Comparison of ENCODE assay signal across 17 cellular contexts in the genomic region with DNA sequence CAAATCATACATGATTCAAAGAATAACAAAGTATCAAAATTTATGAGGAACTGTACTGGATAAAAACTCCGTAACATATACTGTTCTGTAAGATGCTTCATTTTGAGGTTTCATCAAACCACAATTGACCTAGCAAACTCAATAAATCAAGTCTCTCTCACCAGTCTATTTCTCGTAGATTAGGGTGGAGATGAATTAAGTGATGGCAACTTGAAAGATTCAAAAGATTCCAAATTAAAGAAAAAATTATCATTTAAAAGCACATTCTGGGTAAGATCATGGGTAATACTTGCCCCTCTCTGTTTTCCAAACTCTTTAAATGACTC.
DNase-seq lines count a peak whose midpoint lies in the region; ATAC-seq, FAIRE-seq and TF ChIP-seq lines count a peak whose summit lies in the region.
"Had no signal": no experiment of that assay in that cellular context is flagged by ENCODE, and none has a peak within 500 bp of the region (broad histone marks: within the 10 kb centered on the region; RNA-seq: fewer than 3 reads in every experiment).

No MANE protein-coding gene starts in this region.

- TF ChIP-seq CTCF in A549 (IDR thresholded peaks at IDR 0.05) (no peak), RWPE2 (IDR thresholded peaks at IDR 0.05; ENCODE audit: poor library complexity, severe bottlenecking) (no peak), fibroblast of pulmonary artery (IDR thresholded peaks at IDR 0.05; ENCODE audit: low read length, missing control alignments) (no peak), upper lobe of left lung (IDR thresholded peaks at IDR 0.05) (no peak), vagina (IDR thresholded peaks at IDR 0.05) (no peak)

- H3K27ac ChIP-seq in A549 (peak overlapping the region in 1 of 2 experiments; percentile 71; a peak in 2 of 6 replicates), RWPE2 (ENCODE audit: poor library complexity, severe bottlenecking) (peak overlapping the region; percentile 29), upper lobe of left lung (peak overlapping the region in 1 of 4 donors; percentile 20), vagina (no peak overlapping the region)
- H3K27ac ChIP-seq: right atrium auricular region had no signal

- TF ChIP-seq RAD21 in A549 (conservative IDR thresholded peaks at IDR 0.05 in 1 of 2, IDR thresholded peaks at IDR 0.05 in 1 of 2) = no peak

- POLR2A ChIA-PET in A549 (lab: Yijun Ruan, JAX) = no interaction called here

- no peak for FAIRE-seq in A549 (lab: Jason Lieb, UNC)

- H3K4me2 ChIP-seq in A549 = peak overlapping the region; percentile 56

- ATAC-seq in A549 (no peak; a peak in 1 of 6 replicates), RWPE2 (ENCODE audit: low read depth) (no peak), upper lobe of left lung (ENCODE audit: low FRiP score in 2 of 2) (no peak)
- ATAC-seq: naive thymus-derived CD8-positive, alpha-beta T cell had no signal

- H3K4me3 ChIP-seq in A549 (no peak overlapping the region), RWPE2 (ENCODE audit: severe bottlenecking) (no peak overlapping the region), fibroblast of pulmonary artery (replicated peaks; ENCODE audit: low read depth, low read length) (no peak overlapping the region), upper lobe of left lung (no peak overlapping the region), vagina (no peak overlapping the region)
- H3K4me3 ChIP-seq: left lung, right atrium auricular region, SJCRH30 had no signal

- no peaks in the 10 kb centered on the region for H3K9me3 ChIP-seq in A549
- H3K9me3 ChIP-seq in RWPE2 (ENCODE audit: severe bottlenecking) = no peaks in the 10 kb centered on the region
- H3K9me3 ChIP-seq in upper lobe of left lung = no peaks in the 10 kb centered on the region
- no peaks in the 10 kb centered on the region for H3K9me3 ChIP-seq in vagina
- H3K9me3 ChIP-seq: left lung, right atrium auricular region, SJCRH30 had no signal

- 60% methylated on average over 2 of the region's 2 CpGs for WGBS in A549 (ENCODE audit: missing lambda C conversion rate)
- WGBS in upper lobe of left lung, 2 donors = 42 to 54% methylated on average over 2 of the region's 2 CpGs

- H3K4me1 ChIP-seq in A549 = peaks cover 13% of the 10 kb centered on the region; the same call in 2 of the 3 replicates
- peaks cover 11% of the 10 kb centered on the region for H3K4me1 ChIP-seq in RWPE2 (ENCODE audit: insufficient read depth, poor library complexity, severe bottlenecking)
- peaks cover 6 to 15% (median 11%) of the 10 kb centered on the region in 4 donors for H3K4me1 ChIP-seq in upper lobe of left lung
- H3K4me1 ChIP-seq in vagina = no peaks in the 10 kb centered on the region

- H3K36me3 ChIP-seq in RWPE2 (ENCODE audit: low read depth) = no peaks in the 10 kb centered on the region
- peaks cover 0 to 3% (median 0%) of the 10 kb centered on the region in 4 donors for H3K36me3 ChIP-seq in upper lobe of left lung
- H3K36me3 ChIP-seq in vagina = no peaks in the 10 kb centered on the region
- H3K36me3 ChIP-seq: left lung, right atrium auricular region, SJCRH30 had no signal

- TF ChIP-seq EP300 in A549 (IDR thresholded peaks at IDR 0.05) (no peak), upper lobe of left lung (IDR thresholded peaks at IDR 0.05) (no peak)

- CTCF ChIA-PET in A549 (lab: Yijun Ruan, JAX) = interaction anchor here (1.4 to 2.9 kb wide), 2 partner anchors 17 to 160 kb away, joined by 5 to 10 read pairs; no protein-coding TSS in a partner anchor

- TF ChIP-seq POLR2A in A549 (IDR thresholded peaks at IDR 0.05; ENCODE audit: low read length) = no peak
- TF ChIP-seq POLR2A in upper lobe of left lung (IDR thresholded peaks at IDR 0.05) = no peak
- TF ChIP-seq POLR2A in vagina (IDR thresholded peaks at IDR 0.05) = no peak

- intact Hi-C loops in vagina (cut with DNase I) = no loop called here

- H3K27me3 ChIP-seq in RWPE2 (ENCODE audit: insufficient read depth, poor library complexity, severe bottlenecking) (no peaks in the 10 kb centered on the region), upper lobe of left lung (no peaks in the 10 kb centered on the region), vagina (no peaks in the 10 kb centered on the region)
- H3K27me3 ChIP-seq: left lung, right atrium auricular region, SJCRH30 had no signal

- no peak for DNase-seq in A549 (ENCODE audit: low read depth in 1 of 2, low spot score in 1 of 2)
- peak; percentile 4 for DNase-seq in HCEC 1CT
- no peak for DNase-seq in RWPE2 (ENCODE audit: low spot score)
- DNase-seq in fibroblast of pulmonary artery (ENCODE audit: low read depth) = peak; percentile 18
- DNase-seq in mesenteric fat pad (ENCODE audit: low spot score) = no peak
- DNase-seq in NCI-H1092 treated with DMSO at 0.1 percent for 48 hours (lab: John Stamatoyannopoulos, UW) = no peak
- DNase-seq in upper lobe of left lung = no peak
- no peak for DNase-seq in vagina (ENCODE audit: extremely low spot score in 2 of 2)
- DNase-seq: activated gamma-delta T cell treated with Interleukin-2 at 50 U/mL for 16 hours; H7; left lung; naive thymus-derived CD8-positive, alpha-beta T cell; NCI-H1694; NCI-H526 treated with DMSO at 0.1 percent for 48 hours; stimulated activated CD4-positive, alpha-beta T cell treated with anti-CD3 and anti-CD28 coated beads, Interleukin-4, amount 100 ng/mL, for 4 hours had no signal

TF ChIP-seq in A549, 52 proteins besides CTCF, POLR2A, EP300 and RAD21:
- TF ChIP-seq, protein P1, sequence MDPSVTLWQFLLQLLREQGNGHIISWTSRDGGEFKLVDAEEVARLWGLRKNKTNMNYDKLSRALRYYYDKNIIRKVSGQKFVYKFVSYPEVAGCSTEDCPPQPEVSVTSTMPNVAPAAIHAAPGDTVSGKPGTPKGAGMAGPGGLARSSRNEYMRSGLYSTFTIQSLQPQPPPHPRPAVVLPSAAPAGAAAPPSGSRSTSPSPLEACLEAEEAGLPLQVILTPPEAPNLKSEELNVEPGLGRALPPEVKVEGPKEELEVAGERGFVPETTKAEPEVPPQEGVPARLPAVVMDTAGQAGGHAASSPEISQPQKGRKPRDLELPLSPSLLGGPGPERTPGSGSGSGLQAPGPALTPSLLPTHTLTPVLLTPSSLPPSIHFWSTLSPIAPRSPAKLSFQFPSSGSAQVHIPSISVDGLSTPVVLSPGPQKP (IDR thresholded peaks at IDR 0.05; ENCODE audit: low read depth, low read length) = no peak
- TF ChIP-seq MAZ (IDR thresholded peaks at IDR 0.05; ENCODE audit: borderline replicate concordance, low read depth, low read length) = no peak
- no peak for TF ChIP-seq RCOR1 (IDR thresholded peaks at IDR 0.05; ENCODE audit: low read depth, low read length)
- TF ChIP-seq, protein P2, sequence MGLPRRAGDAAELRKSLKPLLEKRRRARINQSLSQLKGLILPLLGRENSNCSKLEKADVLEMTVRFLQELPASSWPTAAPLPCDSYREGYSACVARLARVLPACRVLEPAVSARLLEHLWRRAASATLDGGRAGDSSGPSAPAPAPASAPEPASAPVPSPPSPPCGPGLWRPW (IDR thresholded peaks at IDR 0.05) = no peak
- TF ChIP-seq, protein P3, sequence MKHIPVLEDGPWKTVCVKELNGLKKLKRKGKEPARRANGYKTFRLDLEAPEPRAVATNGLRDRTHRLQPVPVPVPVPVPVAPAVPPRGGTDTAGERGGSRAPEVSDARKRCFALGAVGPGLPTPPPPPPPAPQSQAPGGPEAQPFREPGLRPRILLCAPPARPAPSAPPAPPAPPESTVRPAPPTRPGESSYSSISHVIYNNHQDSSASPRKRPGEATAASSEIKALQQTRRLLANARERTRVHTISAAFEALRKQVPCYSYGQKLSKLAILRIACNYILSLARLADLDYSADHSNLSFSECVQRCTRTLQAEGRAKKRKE (CRISPR knock-in tag; IDR thresholded peaks at IDR 0.05; ENCODE audit: low read depth) = no peak
- no peak for TF ChIP-seq HDAC2 (IDR thresholded peaks at IDR 0.05)
- no peak for TF ChIP-seq NPAS2 (CRISPR knock-in tag; IDR thresholded peaks at IDR 0.05; ENCODE audit: borderline replicate concordance)
- TF ChIP-seq, protein P4, sequence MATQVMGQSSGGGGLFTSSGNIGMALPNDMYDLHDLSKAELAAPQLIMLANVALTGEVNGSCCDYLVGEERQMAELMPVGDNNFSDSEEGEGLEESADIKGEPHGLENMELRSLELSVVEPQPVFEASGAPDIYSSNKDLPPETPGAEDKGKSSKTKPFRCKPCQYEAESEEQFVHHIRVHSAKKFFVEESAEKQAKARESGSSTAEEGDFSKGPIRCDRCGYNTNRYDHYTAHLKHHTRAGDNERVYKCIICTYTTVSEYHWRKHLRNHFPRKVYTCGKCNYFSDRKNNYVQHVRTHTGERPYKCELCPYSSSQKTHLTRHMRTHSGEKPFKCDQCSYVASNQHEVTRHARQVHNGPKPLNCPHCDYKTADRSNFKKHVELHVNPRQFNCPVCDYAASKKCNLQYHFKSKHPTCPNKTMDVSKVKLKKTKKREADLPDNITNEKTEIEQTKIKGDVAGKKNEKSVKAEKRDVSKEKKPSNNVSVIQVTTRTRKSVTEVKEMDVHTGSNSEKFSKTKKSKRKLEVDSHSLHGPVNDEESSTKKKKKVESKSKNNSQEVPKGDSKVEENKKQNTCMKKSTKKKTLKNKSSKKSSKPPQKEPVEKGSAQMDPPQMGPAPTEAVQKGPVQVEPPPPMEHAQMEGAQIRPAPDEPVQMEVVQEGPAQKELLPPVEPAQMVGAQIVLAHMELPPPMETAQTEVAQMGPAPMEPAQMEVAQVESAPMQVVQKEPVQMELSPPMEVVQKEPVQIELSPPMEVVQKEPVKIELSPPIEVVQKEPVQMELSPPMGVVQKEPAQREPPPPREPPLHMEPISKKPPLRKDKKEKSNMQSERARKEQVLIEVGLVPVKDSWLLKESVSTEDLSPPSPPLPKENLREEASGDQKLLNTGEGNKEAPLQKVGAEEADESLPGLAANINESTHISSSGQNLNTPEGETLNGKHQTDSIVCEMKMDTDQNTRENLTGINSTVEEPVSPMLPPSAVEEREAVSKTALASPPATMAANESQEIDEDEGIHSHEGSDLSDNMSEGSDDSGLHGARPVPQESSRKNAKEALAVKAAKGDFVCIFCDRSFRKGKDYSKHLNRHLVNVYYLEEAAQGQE (IDR thresholded peaks at IDR 0.05) = no peak
- no peak for TF ChIP-seq CBX2 (IDR thresholded peaks at IDR 0.05; ENCODE audit: borderline replicate concordance, low read depth)

Comparison
In these comparisons a context has a peak if more than half of its experiments do, and no peak if none do; other contexts are left out.
1. DNase-seq: peak in HCEC 1CT (single experiment) and fibroblast of pulmonary artery (single experiment); none in A549 (0 of 2), RWPE2 (single experiment), mesenteric fat pad (single experiment), NCI-H1092 treated with DMSO at 0.1 percent for 48 hours (single experiment), upper lobe of left lung (0 of 2) and vagina (0 of 2).